ENCODE assay signal across 1 cellular context in genomic region chr19:46728693-46729339, GRCh38.
TF ChIP-seq lines count a peak whose summit lies in the region.

No MANE protein-coding gene starts in this region.

TF ChIP-seq in K562, 482 proteins besides CTCF, POLR2A, EP300 and RAD21 (continued from another document and continues in another):
- TF ChIP-seq, protein P1, sequence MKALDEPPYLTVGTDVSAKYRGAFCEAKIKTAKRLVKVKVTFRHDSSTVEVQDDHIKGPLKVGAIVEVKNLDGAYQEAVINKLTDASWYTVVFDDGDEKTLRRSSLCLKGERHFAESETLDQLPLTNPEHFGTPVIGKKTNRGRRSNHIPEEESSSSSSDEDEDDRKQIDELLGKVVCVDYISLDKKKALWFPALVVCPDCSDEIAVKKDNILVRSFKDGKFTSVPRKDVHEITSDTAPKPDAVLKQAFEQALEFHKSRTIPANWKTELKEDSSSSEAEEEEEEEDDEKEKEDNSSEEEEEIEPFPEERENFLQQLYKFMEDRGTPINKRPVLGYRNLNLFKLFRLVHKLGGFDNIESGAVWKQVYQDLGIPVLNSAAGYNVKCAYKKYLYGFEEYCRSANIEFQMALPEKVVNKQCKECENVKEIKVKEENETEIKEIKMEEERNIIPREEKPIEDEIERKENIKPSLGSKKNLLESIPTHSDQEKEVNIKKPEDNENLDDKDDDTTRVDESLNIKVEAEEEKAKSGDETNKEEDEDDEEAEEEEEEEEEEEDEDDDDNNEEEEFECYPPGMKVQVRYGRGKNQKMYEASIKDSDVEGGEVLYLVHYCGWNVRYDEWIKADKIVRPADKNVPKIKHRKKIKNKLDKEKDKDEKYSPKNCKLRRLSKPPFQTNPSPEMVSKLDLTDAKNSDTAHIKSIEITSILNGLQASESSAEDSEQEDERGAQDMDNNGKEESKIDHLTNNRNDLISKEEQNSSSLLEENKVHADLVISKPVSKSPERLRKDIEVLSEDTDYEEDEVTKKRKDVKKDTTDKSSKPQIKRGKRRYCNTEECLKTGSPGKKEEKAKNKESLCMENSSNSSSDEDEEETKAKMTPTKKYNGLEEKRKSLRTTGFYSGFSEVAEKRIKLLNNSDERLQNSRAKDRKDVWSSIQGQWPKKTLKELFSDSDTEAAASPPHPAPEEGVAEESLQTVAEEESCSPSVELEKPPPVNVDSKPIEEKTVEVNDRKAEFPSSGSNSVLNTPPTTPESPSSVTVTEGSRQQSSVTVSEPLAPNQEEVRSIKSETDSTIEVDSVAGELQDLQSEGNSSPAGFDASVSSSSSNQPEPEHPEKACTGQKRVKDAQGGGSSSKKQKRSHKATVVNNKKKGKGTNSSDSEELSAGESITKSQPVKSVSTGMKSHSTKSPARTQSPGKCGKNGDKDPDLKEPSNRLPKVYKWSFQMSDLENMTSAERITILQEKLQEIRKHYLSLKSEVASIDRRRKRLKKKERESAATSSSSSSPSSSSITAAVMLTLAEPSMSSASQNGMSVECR (CRISPR knock-in tag; IDR thresholded peaks at IDR 0.05), result no peak
- TF ChIP-seq ATF1 (CRISPR knock-in tag; IDR thresholded peaks at IDR 0.05) (no peak), ATF1 (tag; IDR thresholded peaks at IDR 0.05) (no peak), CREB1 (IDR thresholded peaks at IDR 0.05) (no peak), CREB1 (CRISPR knock-in tag; IDR thresholded peaks at IDR 0.05) (0 out of 2 replicates have a peak, but pooled peaks have one; percentile 37), CBX2 (IDR thresholded peaks at IDR 0.05; ENCODE audit: insufficient read depth, low read length, poor library complexity, severe bottlenecking) (no peak), ZNF12 (CRISPR knock-in tag; IDR thresholded peaks at IDR 0.05) (no peak), E2F3 (CRISPR knock-in tag; IDR thresholded peaks at IDR 0.05) (no peak), DIDO1 (tag; IDR thresholded peaks at IDR 0.05; ENCODE audit: low read depth) (no peak), PCBP2 (IDR thresholded peaks at IDR 0.05; ENCODE audit: low read depth, low read length, poor library complexity, severe bottlenecking) (no peak), SMARCE1 (IDR thresholded peaks at IDR 0.05) (peak; percentile 75), FOXP1 (CRISPR knock-in tag; IDR thresholded peaks at IDR 0.05) (0 out of 2 replicates have a peak, but pooled peaks have one; percentile 33), SRSF1 (IDR thresholded peaks at IDR 0.05; ENCODE audit: low read depth, low read length) (no peak), THRAP3 (IDR thresholded peaks at IDR 0.05; ENCODE audit: borderline replicate concordance) (no peak), IRF9 (tag; IDR thresholded peaks at IDR 0.05) (no peak), NEUROD1 (IDR thresholded peaks at IDR 0.05; ENCODE audit: borderline replicate concordance, low read depth, low read length, partially characterized antibody) (no peak), IRF2 (CRISPR knock-in tag; IDR thresholded peaks at IDR 0.05) (no peak), MAZ (CRISPR knock-in tag; conservative IDR thresholded peaks at IDR 0.05 in 1 of 2, IDR thresholded peaks at IDR 0.05 in 1 of 2) (peak in 1 of 2 experiments; percentile 58; a peak in 1 of 4 replicates), ELK1 (CRISPR knock-in tag; IDR thresholded peaks at IDR 0.05) (no peak), CEBPB (tag; IDR thresholded peaks at IDR 0.05) (no peak), MCM5 (IDR thresholded peaks at IDR 0.05; ENCODE audit: low read depth) (no peak), MCM7 (IDR thresholded peaks at IDR 0.05) (no peak), PRPF4 (IDR thresholded peaks at IDR 0.05; ENCODE audit: insufficient read depth, low read depth, low read length, poor library complexity, severe bottlenecking) (no peak), ARID3A (IDR thresholded peaks at IDR 0.05; ENCODE audit: borderline replicate concordance, low read depth, low read length) (no peak), HDAC1 (IDR thresholded peaks at IDR 0.05) (no peak), NUFIP1 (IDR thresholded peaks at IDR 0.05; ENCODE audit: partially characterized antibody) (no peak), SIN3A (IDR thresholded peaks at IDR 0.05; ENCODE audit: borderline replicate concordance in 2 of 2, control insufficient read depth in 1 of 2, low read depth in 2 of 2, low read length in 2 of 2) (no peak), RB1 (IDR thresholded peaks at IDR 0.05; ENCODE audit: low read depth) (peak; percentile 69; the same call in 1 of the 2 replicates), ZFP1 (CRISPR knock-in tag; IDR thresholded peaks at IDR 0.05) (no peak), TARDBP (IDR thresholded peaks at IDR 0.05) (no peak), ZNF384 (IDR thresholded peaks at IDR 0.05; ENCODE audit: low read depth, low read length) (0 out of 2 replicates have a peak, but pooled peaks have one; percentile 25), CTCFL (IDR thresholded peaks at IDR 0.05; ENCODE audit: borderline replicate concordance, insufficient read depth, low read depth, low read length, poor library complexity, severe bottlenecking) (peak; percentile 95), ETV6 (IDR thresholded peaks at IDR 0.05; ENCODE audit: borderline replicate concordance in 1 of 2, low read depth in 2 of 2, low read length in 1 of 2) (no peak), ETV6 (CRISPR knock-in tag; IDR thresholded peaks at IDR 0.05; ENCODE audit: borderline replicate concordance) (no peak)
- TF ChIP-seq, protein P2, sequence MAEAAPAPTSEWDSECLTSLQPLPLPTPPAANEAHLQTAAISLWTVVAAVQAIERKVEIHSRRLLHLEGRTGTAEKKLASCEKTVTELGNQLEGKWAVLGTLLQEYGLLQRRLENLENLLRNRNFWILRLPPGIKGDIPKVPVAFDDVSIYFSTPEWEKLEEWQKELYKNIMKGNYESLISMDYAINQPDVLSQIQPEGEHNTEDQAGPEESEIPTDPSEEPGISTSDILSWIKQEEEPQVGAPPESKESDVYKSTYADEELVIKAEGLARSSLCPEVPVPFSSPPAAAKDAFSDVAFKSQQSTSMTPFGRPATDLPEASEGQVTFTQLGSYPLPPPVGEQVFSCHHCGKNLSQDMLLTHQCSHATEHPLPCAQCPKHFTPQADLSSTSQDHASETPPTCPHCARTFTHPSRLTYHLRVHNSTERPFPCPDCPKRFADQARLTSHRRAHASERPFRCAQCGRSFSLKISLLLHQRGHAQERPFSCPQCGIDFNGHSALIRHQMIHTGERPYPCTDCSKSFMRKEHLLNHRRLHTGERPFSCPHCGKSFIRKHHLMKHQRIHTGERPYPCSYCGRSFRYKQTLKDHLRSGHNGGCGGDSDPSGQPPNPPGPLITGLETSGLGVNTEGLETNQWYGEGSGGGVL (CRISPR knock-in tag; IDR thresholded peaks at IDR 0.05), result no peak
- TF ChIP-seq, protein P3, sequence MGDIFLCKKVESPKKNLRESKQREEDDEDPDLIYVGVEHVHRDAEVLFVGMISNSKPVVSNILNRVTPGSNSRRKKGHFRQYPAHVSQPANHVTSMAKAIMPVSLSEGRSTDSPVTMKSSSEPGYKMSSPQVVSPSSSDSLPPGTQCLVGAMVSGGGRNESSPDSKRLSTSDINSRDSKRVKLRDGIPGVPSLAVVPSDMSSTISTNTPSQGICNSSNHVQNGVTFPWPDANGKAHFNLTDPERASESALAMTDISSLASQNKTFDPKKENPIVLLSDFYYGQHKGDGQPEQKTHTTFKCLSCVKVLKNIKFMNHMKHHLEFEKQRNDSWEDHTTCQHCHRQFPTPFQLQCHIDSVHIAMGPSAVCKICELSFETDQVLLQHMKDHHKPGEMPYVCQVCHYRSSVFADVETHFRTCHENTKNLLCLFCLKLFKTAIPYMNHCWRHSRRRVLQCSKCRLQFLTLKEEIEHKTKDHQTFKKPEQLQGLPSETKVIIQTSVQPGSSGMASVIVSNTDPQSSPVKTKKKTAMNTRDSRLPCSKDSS (IDR thresholded peaks at IDR 0.05; ENCODE audit: low read depth, partially characterized antibody), result no peak
- TF ChIP-seq, protein P4, sequence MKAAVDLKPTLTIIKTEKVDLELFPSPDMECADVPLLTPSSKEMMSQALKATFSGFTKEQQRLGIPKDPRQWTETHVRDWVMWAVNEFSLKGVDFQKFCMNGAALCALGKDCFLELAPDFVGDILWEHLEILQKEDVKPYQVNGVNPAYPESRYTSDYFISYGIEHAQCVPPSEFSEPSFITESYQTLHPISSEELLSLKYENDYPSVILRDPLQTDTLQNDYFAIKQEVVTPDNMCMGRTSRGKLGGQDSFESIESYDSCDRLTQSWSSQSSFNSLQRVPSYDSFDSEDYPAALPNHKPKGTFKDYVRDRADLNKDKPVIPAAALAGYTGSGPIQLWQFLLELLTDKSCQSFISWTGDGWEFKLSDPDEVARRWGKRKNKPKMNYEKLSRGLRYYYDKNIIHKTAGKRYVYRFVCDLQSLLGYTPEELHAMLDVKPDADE (conservative IDR thresholded peaks at IDR 0.05; ENCODE audit: control insufficient read depth, low read depth, low read length), result no peak
- TF ChIP-seq, protein P5, sequence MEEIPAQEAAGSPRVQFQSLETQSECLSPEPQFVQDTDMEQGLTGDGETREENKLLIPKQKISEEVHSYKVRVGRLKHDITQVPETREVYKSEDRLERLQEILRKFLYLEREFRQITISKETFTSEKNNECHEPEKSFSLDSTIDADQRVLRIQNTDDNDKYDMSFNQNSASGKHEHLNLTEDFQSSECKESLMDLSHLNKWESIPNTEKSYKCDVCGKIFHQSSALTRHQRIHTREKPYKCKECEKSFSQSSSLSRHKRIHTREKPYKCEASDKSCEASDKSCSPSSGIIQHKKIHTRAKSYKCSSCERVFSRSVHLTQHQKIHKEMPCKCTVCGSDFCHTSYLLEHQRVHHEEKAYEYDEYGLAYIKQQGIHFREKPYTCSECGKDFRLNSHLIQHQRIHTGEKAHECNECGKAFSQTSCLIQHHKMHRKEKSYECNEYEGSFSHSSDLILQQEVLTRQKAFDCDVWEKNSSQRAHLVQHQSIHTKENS (CRISPR knock-in tag; IDR thresholded peaks at IDR 0.05), result no peak
- TF ChIP-seq, protein P6, sequence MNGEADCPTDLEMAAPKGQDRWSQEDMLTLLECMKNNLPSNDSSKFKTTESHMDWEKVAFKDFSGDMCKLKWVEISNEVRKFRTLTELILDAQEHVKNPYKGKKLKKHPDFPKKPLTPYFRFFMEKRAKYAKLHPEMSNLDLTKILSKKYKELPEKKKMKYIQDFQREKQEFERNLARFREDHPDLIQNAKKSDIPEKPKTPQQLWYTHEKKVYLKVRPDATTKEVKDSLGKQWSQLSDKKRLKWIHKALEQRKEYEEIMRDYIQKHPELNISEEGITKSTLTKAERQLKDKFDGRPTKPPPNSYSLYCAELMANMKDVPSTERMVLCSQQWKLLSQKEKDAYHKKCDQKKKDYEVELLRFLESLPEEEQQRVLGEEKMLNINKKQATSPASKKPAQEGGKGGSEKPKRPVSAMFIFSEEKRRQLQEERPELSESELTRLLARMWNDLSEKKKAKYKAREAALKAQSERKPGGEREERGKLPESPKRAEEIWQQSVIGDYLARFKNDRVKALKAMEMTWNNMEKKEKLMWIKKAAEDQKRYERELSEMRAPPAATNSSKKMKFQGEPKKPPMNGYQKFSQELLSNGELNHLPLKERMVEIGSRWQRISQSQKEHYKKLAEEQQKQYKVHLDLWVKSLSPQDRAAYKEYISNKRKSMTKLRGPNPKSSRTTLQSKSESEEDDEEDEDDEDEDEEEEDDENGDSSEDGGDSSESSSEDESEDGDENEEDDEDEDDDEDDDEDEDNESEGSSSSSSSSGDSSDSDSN (IDR thresholded peaks at IDR 0.05; ENCODE audit: borderline replicate concordance in 1 of 2, low read depth in 2 of 2, low read length in 2 of 2), result no peak
- TF ChIP-seq, protein P7, sequence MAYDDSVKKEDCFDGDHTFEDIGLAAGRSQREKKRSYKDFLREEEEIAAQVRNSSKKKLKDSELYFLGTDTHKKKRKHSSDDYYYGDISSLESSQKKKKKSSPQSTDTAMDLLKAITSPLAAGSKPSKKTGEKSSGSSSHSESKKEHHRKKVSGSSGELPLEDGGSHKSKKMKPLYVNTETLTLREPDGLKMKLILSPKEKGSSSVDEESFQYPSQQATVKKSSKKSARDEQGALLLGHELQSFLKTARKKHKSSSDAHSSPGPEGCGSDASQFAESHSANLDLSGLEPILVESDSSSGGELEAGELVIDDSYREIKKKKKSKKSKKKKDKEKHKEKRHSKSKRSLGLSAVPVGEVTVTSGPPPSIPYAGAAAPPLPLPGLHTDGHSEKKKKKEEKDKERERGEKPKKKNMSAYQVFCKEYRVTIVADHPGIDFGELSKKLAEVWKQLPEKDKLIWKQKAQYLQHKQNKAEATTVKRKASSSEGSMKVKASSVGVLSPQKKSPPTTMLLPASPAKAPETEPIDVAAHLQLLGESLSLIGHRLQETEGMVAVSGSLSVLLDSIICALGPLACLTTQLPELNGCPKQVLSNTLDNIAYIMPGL (CRISPR knock-in tag; IDR thresholded peaks at IDR 0.05), result no peak
